ENCODE assay signal across 8 cellular contexts in the genomic region with DNA sequence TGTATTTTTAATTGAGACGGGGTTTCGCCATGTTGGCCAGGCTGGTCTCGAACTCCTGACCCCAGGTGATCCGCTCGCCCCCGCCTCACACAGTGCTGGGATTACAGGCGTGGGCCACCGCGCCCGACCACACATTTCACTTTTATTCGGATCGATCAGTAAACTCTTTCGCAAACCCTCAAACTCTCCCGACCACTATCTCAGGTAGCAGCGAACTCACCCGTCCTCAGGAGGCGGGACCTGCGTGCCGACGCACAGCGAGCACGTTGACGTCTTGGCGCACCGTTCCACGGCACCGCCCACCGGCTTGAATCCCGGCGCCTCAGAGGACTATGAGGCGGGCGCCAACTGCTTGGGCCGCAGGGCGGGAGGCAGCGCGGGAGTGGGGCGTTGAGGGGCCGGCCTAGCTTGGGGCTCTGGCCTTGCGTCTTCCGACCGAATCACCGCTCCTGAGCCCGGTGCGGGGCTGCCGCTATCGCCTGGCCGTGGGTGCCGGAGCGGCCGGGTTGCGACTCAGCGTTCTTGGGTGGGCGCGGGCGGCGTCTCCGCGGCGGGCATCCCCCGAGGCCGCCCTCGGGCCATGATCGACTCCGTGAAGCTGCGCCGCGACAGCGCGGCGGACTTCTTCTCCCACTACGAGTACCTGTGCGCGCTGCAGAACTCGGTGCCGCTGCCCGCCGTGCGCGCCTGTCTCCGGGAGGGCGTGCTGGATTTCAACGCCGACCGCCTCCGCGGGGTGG. TPM values are rescaled to one million over a fixed set of nuclear protein-coding genes. Genes with fewer than 3 reads are reported as not detected.
DNase-seq lines count a peak whose midpoint lies in the region; ATAC-seq and TF ChIP-seq lines count a peak whose summit lies in the region.

A gene with protein sequence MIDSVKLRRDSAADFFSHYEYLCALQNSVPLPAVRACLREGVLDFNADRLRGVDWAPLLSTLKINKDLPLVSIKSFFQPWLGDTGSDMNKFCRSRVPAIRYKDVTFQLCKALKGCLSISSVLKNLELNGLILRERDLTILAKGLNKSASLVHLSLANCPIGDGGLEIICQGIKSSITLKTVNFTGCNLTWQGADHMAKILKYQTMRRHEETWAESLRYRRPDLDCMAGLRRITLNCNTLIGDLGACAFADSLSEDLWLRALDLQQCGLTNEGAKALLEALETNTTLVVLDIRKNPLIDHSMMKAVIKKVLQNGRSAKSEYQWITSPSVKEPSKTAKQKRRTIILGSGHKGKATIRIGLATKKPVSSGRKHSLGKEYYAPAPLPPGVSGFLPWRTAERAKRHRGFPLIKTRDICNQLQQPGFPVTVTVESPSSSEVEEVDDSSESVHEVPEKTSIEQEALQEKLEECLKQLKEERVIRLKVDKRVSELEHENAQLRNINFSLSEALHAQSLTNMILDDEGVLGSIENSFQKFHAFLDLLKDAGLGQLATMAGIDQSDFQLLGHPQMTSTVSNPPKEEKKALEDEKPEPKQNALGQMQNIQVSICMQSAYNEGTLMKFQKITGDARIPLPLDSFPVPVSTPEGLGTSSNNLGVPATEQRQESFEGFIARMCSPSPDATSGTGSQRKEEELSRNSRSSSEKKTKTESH (plus strand): TSS at position 305 of the 740 bp plus-strand sequence. CDS start 276 bp downstream, at position 581.

- 0% methylated on average over 59 to 86 of the region's 86 CpGs for WGBS in ovary, 3 donors
- 0 to 1% methylated on average over 15 to 52 of the region's 86 CpGs for WGBS in thyroid gland, 2 donors

- H3K27ac ChIP-seq in ovary (peak within 1 kb of the TSS; percentile 48 to 72), thyroid gland (peak within 1 kb of the TSS; percentile 58 to 89 (median 84))

- H3K9me3 Mint-ChIP-seq in activated naive CD8-positive, alpha-beta T cell treated with anti-CD3 and anti-CD28 coated beads, Interleukin-2, amount 10 ng/mL, durations not matched to agents 7 days and 5 days: no peaks in the 10 kb centered on the region

- TF ChIP-seq POLR2A in ovary (IDR thresholded peaks at IDR 0.05) (no peak), thyroid gland (IDR thresholded peaks at IDR 0.05) (peak in 1 of 2 donors; percentile 92)

- DNase-seq in GM12864 (ENCODE audit: low read depth) (peak; percentile 82), NCI-H1092 treated with DMSO at 0.1 percent for 48 hours (lab: John Stamatoyannopoulos, UW) (peak; percentile 89), SW 1271 (lab: John Stamatoyannopoulos, UW) (peak; percentile 90), Right ventricle myocardium inferior (ENCODE audit: missing footprints) (peak; percentile 96), ovary (peak; percentile 88 to 95 (median 89)), thyroid gland (peak; percentile 95)
- peak; percentile 88 for DNase-seq in activated naive CD8-positive, alpha-beta T cell treated with anti-CD3 and anti-CD28 coated beads, Interleukin-2, amount 10 ng/mL, durations not matched to agents 7 days and 5 days

- peak within 1 kb of the TSS; percentile 95 for H3K27ac Mint-ChIP-seq in activated naive CD8-positive, alpha-beta T cell treated with anti-CD3 and anti-CD28 coated beads, Interleukin-2, amount 10 ng/mL, durations not matched to agents 7 days and 5 days

- no peaks in the 10 kb centered on the region for H3K27me3 ChIP-seq in ovary
- no peaks in the 10 kb centered on the region for H3K27me3 ChIP-seq in thyroid gland

- POLR2A ChIA-PET in activated naive CD8-positive, alpha-beta T cell treated with anti-CD3 and anti-CD28 coated beads, Interleukin-2, amount 10 ng/mL, durations not matched to agents 7 days and 5 days (lab: Charles Lee): interaction anchor here (0.7 to 1.9 kb wide), 5 partner anchors 25 to 416 kb away, joined by 3 to 24 read pairs (median 4); a partner anchor contains a TSS

- ATAC-seq in HG02623 (IDR thresholded peaks at IDR 0.05; ENCODE audit: unreplicated experiment) (peak; percentile 99), Right ventricle myocardium inferior (peak; percentile 99)
- peak; percentile 96 for ATAC-seq in activated naive CD8-positive, alpha-beta T cell treated with anti-CD3 and anti-CD28 coated beads, Interleukin-2, amount 10 ng/mL, durations not matched to agents 7 days and 5 days (ENCODE audit: low read depth)

- H3K36me3 Mint-ChIP-seq in activated naive CD8-positive, alpha-beta T cell treated with anti-CD3 and anti-CD28 coated beads, Interleukin-2, amount 10 ng/mL, durations not matched to agents 7 days and 5 days: peaks cover 21% of the 10 kb centered on the region

- H3K4me3 Mint-ChIP-seq in activated naive CD8-positive, alpha-beta T cell treated with anti-CD3 and anti-CD28 coated beads, Interleukin-2, amount 10 ng/mL, durations not matched to agents 7 days and 5 days: peak within 1 kb of the TSS; percentile 75

- H3K4me3 ChIP-seq in GM12864 (ENCODE audit: low read depth, low read length): peak within 1 kb of the TSS; percentile 97
- peak within 1 kb of the TSS; percentile 84 for H3K4me3 ChIP-seq in ovary
- peak within 1 kb of the TSS; percentile 64 to 82 (median 67) for H3K4me3 ChIP-seq in thyroid gland (replicated peaks in 1 of 3)

- H3K36me3 ChIP-seq in ovary (no peaks in the 10 kb centered on the region), thyroid gland (no peaks in the 10 kb centered on the region)

- peaks cover 34% of the 10 kb centered on the region for H3K4me1 Mint-ChIP-seq in activated naive CD8-positive, alpha-beta T cell treated with anti-CD3 and anti-CD28 coated beads, Interleukin-2, amount 10 ng/mL, durations not matched to agents 7 days and 5 days

- TF ChIP-seq EP300 in ovary (IDR thresholded peaks at IDR 0.05): no peak

- H3K27me3 Mint-ChIP-seq in activated naive CD8-positive, alpha-beta T cell treated with anti-CD3 and anti-CD28 coated beads, Interleukin-2, amount 10 ng/mL, durations not matched to agents 7 days and 5 days: no peaks in the 10 kb centered on the region

- TF ChIP-seq CTCF in GM12864 (IDR thresholded peaks at IDR 0.05; ENCODE audit: low read depth, low read length, missing control alignments) (no peak), ovary (IDR thresholded peaks at IDR 0.05) (no peak), thyroid gland (IDR thresholded peaks at IDR 0.05) (no peak)

- H3K4me1 ChIP-seq in ovary (ENCODE audit: insufficient read depth) (peaks cover 5% of the 10 kb centered on the region), thyroid gland (peaks cover 0 to 6% of the 10 kb centered on the region in 2 donors)

- intact Hi-C loops in Right ventricle myocardium inferior (cut with DNase I): no loop called here
- intact Hi-C loops in ovary (cut with DNase I): no loop called here
- intact Hi-C loops in thyroid gland (cut with DNase I): no loop called here

- no peaks in the 10 kb centered on the region for H3K9me3 ChIP-seq in ovary
- no peaks in the 10 kb centered on the region for H3K9me3 ChIP-seq in thyroid gland

RNA-seq across cellular contexts. Expression of the gene that starts here (rescaled TPM):
- 10 to 100 TPM; 48.9 to 54.8 TPM for total RNA-seq in activated naive CD8-positive, alpha-beta T cell treated with anti-CD3 and anti-CD28 coated beads, Interleukin-2, amount 10 ng/mL, durations not matched to agents 7 days and 5 days
- 3.9 TPM for total RNA-seq in Right ventricle myocardium inferior
- 10 to 100 TPM; 13.7 to 25.6 (median 16.3) TPM for total RNA-seq in ovary
- polyA plus RNA-seq in ovary: 10 to 100 TPM in 1 of 2 donors, 1 to 10 TPM in 1; 6.1 to 10.5 TPM
- total RNA-seq in thyroid gland: 10 to 100 TPM; 15.7 to 20.7 (median 18.4) TPM

Comparison
In these comparisons a context has a peak if more than half of its experiments do, and no peak if none do; other contexts are left out.
1. Peak in every context shown above with its lines: DNase-seq, ATAC-seq, H3K4me3 ChIP-seq and H3K27ac ChIP-seq.